In genomic region chr22:23068832-23069385, GRCh38 we compare ENCODE assay signal across 12 cellular contexts. TPM values are rescaled to one million over a fixed set of nuclear protein-coding genes. Genes with fewer than 3 reads are reported as not detected.
DNase-seq lines count a peak whose midpoint lies in the region; ATAC-seq and TF ChIP-seq lines count a peak whose summit lies in the region.
"Had no signal": no experiment of that assay in that cellular context is flagged by ENCODE, and none has a peak within 500 bp of the region (broad histone marks: within the 10 kb centered on the region; RNA-seq: fewer than 3 reads in every experiment).

No MANE protein-coding gene starts in this region.

- TF ChIP-seq RAD21 in SK-N-SH (IDR thresholded peaks at IDR 0.05; ENCODE audit: low read length), result no peak

- H3K27ac ChIP-seq in SK-N-SH (ENCODE audit: low read depth in 2 of 2, low read length in 1 of 2) (no peak overlapping the region; a peak in 1 of 4 replicates), Karpas-422 (ENCODE audit: low read length) (no peak overlapping the region), endodermal cell (ENCODE audit: low read depth, low read length) (no peak overlapping the region)

- H3K9me3 Mint-ChIP-seq in endodermal cell (no peaks in the 10 kb centered on the region), osteocyte (ENCODE audit: unreplicated experiment) (no peaks in the 10 kb centered on the region)
- H3K9me3 Mint-ChIP-seq: dendritic cell treated with granulocyte-macrophage colony-stimulating factor and Interleukin-4, amounts not matched to agents 40 ng/mL and 50 ng/mL, for 4 days had no signal

- H3F3A ChIP-seq in SK-N-SH (replicated peaks; ENCODE audit: insufficient read depth), result no peaks in the 10 kb centered on the region

- H3K79me2 ChIP-seq in SK-N-SH (ENCODE audit: insufficient read depth) (no peaks in the 10 kb centered on the region; the same call in 1 of the 2 replicates), Karpas-422 (ENCODE audit: low read length) (peaks cover 34% of the 10 kb centered on the region)

- CTCF ChIA-PET in SK-N-SH (lab: Yijun Ruan, JAX), result interaction anchor here (0.9 to 3.3 kb wide), 5 partner anchors 77 to 114 kb away, joined by 3 to 16 read pairs (median 3); partner anchors contain the start of gene RAB36

- no peak for DNase-seq in SK-N-SH
- DNase-seq in Karpas-422, result no peak
- peak; percentile 54 for DNase-seq in endodermal cell
- no peak for DNase-seq in osteocyte (ENCODE audit: extremely low spot score, unreplicated experiment)
- DNase-seq in stimulated activated CD4-positive, alpha-beta T cell treated with anti-CD3 and anti-CD28 coated beads, Interleukin-4, amount 100 ng/mL, for 1 hour, result no peak
- no peak for DNase-seq in DMS153 treated with DMSO at 0.1 percent for 48 hours (lab: John Stamatoyannopoulos, UW; ENCODE audit: unreplicated experiment)
- DNase-seq: NCI-H226, WERI-Rb-1 had no signal

- no peaks in the 10 kb centered on the region for H3K27me3 ChIP-seq in SK-N-SH (ENCODE audit: insufficient read depth)
- H3K27me3 ChIP-seq in Karpas-422 (ENCODE audit: low read length), result no peaks in the 10 kb centered on the region
- H3K27me3 ChIP-seq in endodermal cell (ENCODE audit: control insufficient read depth, insufficient read depth, low read length, poor library complexity, severe bottlenecking), result peaks cover 22% of the 10 kb centered on the region
- H3K27me3 ChIP-seq: pancreas had no signal

- no peaks in the 10 kb centered on the region for H3K36me3 ChIP-seq in SK-N-SH (replicated peaks in 1 of 2; ENCODE audit: control insufficient read depth in 1 of 2, insufficient read depth in 2 of 2, low read length in 1 of 2)
- no peaks in the 10 kb centered on the region for H3K36me3 ChIP-seq in Karpas-422 (ENCODE audit: insufficient read depth, low read length)
- H3K36me3 ChIP-seq in endodermal cell (ENCODE audit: control insufficient read depth, insufficient read depth, low read length), result no peaks in the 10 kb centered on the region
- H3K36me3 ChIP-seq: pancreas had no signal

- no peaks in the 10 kb centered on the region for H3K9me2 ChIP-seq in SK-N-SH
- no peaks in the 10 kb centered on the region for H3K9me2 ChIP-seq in Karpas-422 (replicated peaks; ENCODE audit: insufficient read depth, low read length)

- H3K4me1 ChIP-seq in SK-N-SH (ENCODE audit: control insufficient read depth in 1 of 2, insufficient read depth in 2 of 2, low read depth in 1 of 2, low read length in 1 of 2), result peaks cover 5 to 34% of the 10 kb centered on the region in 2 experiments; a peak in 1 of 4 replicates
- H3K4me1 ChIP-seq in Karpas-422 (ENCODE audit: low read length), result peaks cover 57% of the 10 kb centered on the region
- H3K4me1 ChIP-seq in endodermal cell (ENCODE audit: control insufficient read depth, insufficient read depth, low read length), result no peaks in the 10 kb centered on the region

- H3K9ac ChIP-seq in SK-N-SH (no peak overlapping the region), Karpas-422 (ENCODE audit: low read length) (peak overlapping the region; percentile 67; the same call in 1 of the 2 replicates), endodermal cell (ENCODE audit: extremely low read depth, low read length, poor library complexity, severe bottlenecking) (no peak overlapping the region)

- H3K4me3 Mint-ChIP-seq in endodermal cell (peak overlapping the region; percentile 61), osteocyte (ENCODE audit: unreplicated experiment) (peak overlapping the region; percentile 26)

- H4K20me1 ChIP-seq in SK-N-SH (ENCODE audit: insufficient read depth), result peaks cover 3% of the 10 kb centered on the region; the same call in 1 of the 2 replicates
- H4K20me1 ChIP-seq in Karpas-422 (ENCODE audit: insufficient read depth, low read depth, low read length), result peaks cover 18% of the 10 kb centered on the region; the same call in 1 of the 2 replicates

- TF ChIP-seq EP300 in SK-N-SH (IDR thresholded peaks at IDR 0.05; ENCODE audit: borderline replicate concordance in 1 of 2, low read depth in 1 of 2, low read length in 1 of 2), result no peak

- H3K27ac Mint-ChIP-seq in endodermal cell, result no peak overlapping the region
- H3K27ac Mint-ChIP-seq in osteocyte (ENCODE audit: unreplicated experiment), result no peak overlapping the region
- H3K27ac Mint-ChIP-seq: dendritic cell treated with granulocyte-macrophage colony-stimulating factor and Interleukin-4, amounts not matched to agents 40 ng/mL and 50 ng/mL, for 4 days had no signal

- 93% methylated on average over 5 of the region's 8 CpGs for WGBS in SK-N-SH (ENCODE audit: low lambda C conversion rate)
- WGBS in endodermal cell (ENCODE audit: insufficient coverage in 1 of 2, insufficient read length in 1 of 2), 2 experiments, result 70 to 84% methylated on average over 5 to 8 of the region's 8 CpGs

- H3K4me1 Mint-ChIP-seq in endodermal cell (peaks cover 12% of the 10 kb centered on the region), osteocyte (ENCODE audit: unreplicated experiment) (peaks cover 15% of the 10 kb centered on the region)

- ATAC-seq in SK-N-SH treated with all-trans-retinoic acid at 6 μM for 48 hours (no peak), GM18520 (IDR thresholded peaks at IDR 0.05; ENCODE audit: unreplicated experiment) (no peak)

- no peak for TF ChIP-seq CTCF in SK-N-SH (IDR thresholded peaks at IDR 0.05)
- TF ChIP-seq CTCF in endodermal cell (conservative IDR thresholded peaks at IDR 0.05), result no peak
- TF ChIP-seq CTCF in osteocyte (IDR thresholded peaks at IDR 0.05), result no peak

- peak overlapping the region in 1 of 2 experiments; percentile 70; a peak in 2 of 4 replicates for H3K4me3 ChIP-seq in SK-N-SH (ENCODE audit: low read depth in 2 of 2, low read length in 1 of 2)
- peak overlapping the region; percentile 64; the same call in 1 of the 2 replicates for H3K4me3 ChIP-seq in Karpas-422 (ENCODE audit: low read length)
- H3K4me3 ChIP-seq in endodermal cell (ENCODE audit: low read length), result no peak overlapping the region

- POLR2A ChIA-PET in SK-N-SH (lab: Yijun Ruan, JAX), result interaction anchor here (0.7 to 2.1 kb wide), 3 partner anchors 14 to 78 kb away, joined by 3 to 6 read pairs (median 6); no protein-coding TSS in a partner anchor

- H2AFZ ChIP-seq in SK-N-SH (ENCODE audit: low read depth) (no peak overlapping the region; the same call in 1 of the 2 replicates), Karpas-422 (ENCODE audit: low read length) (no peak overlapping the region)

- H3K9me3 ChIP-seq in SK-N-SH (no peaks in the 10 kb centered on the region), Karpas-422 (ENCODE audit: low read length) (no peaks in the 10 kb centered on the region), endodermal cell (ENCODE audit: control insufficient read depth, low read length) (no peaks in the 10 kb centered on the region)
- H3K9me3 ChIP-seq: pancreas had no signal

- H3K4me2 ChIP-seq in SK-N-SH (peak overlapping the region; percentile 90; the same call in 1 of the 2 replicates), Karpas-422 (ENCODE audit: low read depth, low read length, poor library complexity, severe bottlenecking) (peak overlapping the region; percentile 69)

- H3K36me3 Mint-ChIP-seq in endodermal cell (ENCODE audit: low read depth), result peaks cover 4% of the 10 kb centered on the region
- H3K36me3 Mint-ChIP-seq in osteocyte (ENCODE audit: unreplicated experiment), result no peaks in the 10 kb centered on the region

- H3K27me3 Mint-ChIP-seq in endodermal cell (ENCODE audit: insufficient read depth) (peaks cover 39% of the 10 kb centered on the region), osteocyte (ENCODE audit: unreplicated experiment) (no peaks in the 10 kb centered on the region)

TF ChIP-seq in SK-N-SH, 30 proteins besides CTCF, POLR2A, EP300 and RAD21:
- TF ChIP-seq FOXJ3 (CRISPR knock-in tag; IDR thresholded peaks at IDR 0.05) (no peak), TCF12 (IDR thresholded peaks at IDR 0.05) (no peak), TEAD4 (IDR thresholded peaks at IDR 0.05; ENCODE audit: borderline replicate concordance, insufficient read depth) (no peak), SIN3A (IDR thresholded peaks at IDR 0.05; ENCODE audit: borderline replicate concordance, low read depth, low read length) (no peak), CHD2 (IDR thresholded peaks at IDR 0.05; ENCODE audit: low read length, partially characterized antibody) (no peak), NRF1 (IDR thresholded peaks at IDR 0.05; ENCODE audit: low read depth, low read length) (no peak)

TF ChIP-seq in SK-N-SH treated with all-trans-retinoic acid at 6 μM for 48 hours, 23 proteins besides CTCF, POLR2A, EP300 and RAD21:
- no peak for TF ChIP-seq RARB (CRISPR knock-in tag; IDR thresholded peaks at IDR 0.05)
TF ChIP-seq in SK-N-SH treated with all-trans-retinoic acid at 6 μM for 48 hours: peak in this region for 0.

RNA-seq across cellular contexts. Expression of gene GNAZ, which starts 1.4 kb away (rescaled TPM):
- polyA plus RNA-seq in SK-N-SH (2012; rRNA removed), result 5.4 and 6.5 TPM in 2 replicates
- 3.9 and 6.3 TPM in 2 replicates for polyA plus RNA-seq in SK-N-SH (2012; cell fraction: cytosol; rRNA removed)
- 3.5 and 8.9 TPM in 2 replicates for polyA plus RNA-seq in SK-N-SH (2012; cell fraction: nucleus; rRNA removed)
- total RNA-seq in Karpas-422 (2014; rRNA removed; shearing (Covaris generic); ENCODE audit: low replicate concordance), result 33.0 and 33.8 TPM in 2 replicates
- 10 to 100 TPM; 16.7 to 17.9 TPM for total RNA-seq in endodermal cell
- 26.0 TPM for polyA plus RNA-seq in endodermal cell (2013, experiment 1 of 2)
- 28.0 TPM for polyA plus RNA-seq in endodermal cell (2013, experiment 2 of 2)
- total RNA-seq in osteocyte, result 2.9 and 3.7 TPM in 2 replicates
